ENCODE assay signal across 8 cellular contexts in the genomic region with DNA sequence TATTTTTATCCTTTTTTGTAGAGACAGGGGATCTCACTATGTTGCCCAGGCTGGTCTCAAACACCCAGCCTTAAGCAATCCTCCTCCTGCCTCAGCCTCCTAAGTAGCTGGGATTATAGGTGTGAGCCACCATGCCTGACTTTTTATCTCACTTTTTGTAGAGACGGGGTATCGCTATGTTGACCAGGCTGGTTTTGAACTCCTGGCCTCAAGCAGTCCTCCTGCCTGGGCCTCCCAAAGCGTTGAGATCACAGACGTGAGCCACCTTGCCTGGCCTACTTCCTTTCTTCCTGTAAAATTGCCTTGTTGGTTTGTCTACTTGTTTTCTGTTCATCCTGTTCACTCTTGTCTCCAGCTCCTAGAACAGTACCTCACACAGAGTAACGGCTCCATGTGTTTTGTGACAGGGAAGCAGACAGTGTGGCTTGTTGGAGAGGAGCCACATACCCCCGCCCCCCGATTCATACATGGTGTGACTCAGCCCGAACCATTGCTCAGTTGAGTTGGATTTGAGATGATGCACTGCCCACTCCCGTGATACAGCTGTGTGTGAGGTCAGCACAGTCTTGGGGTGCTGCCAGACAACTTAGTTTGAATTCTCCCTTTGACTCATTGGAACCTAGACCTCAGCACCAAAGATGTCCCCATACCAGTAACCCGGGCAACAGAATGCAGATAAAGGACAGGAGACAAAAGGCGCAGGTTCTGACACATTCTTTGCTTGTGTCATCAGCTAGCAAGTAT. TPM values are rescaled to one million over a fixed set of nuclear protein-coding genes. Genes with fewer than 3 reads are reported as not detected.
DNase-seq lines count a peak whose midpoint lies in the region; ATAC-seq and FAIRE-seq lines count a peak whose summit lies in the region.

No MANE protein-coding gene starts in this region.

- no peak overlapping the region for H3K4me3 Mint-ChIP-seq in stimulated activated naive B cell treated with anti-CD40 and anti-IgM and Interleukin-4, amounts not matched to agents 10 μg/mL and 1 μg/mL and 100 μg/mL, for 72 hours

- FAIRE-seq in GM19239 (lab: Jason Lieb, UNC) (peak; percentile 55), HTR-8/SVneo (lab: Jason Lieb, UNC) (peak; percentile 38)

- H3K27me3 Mint-ChIP-seq in stimulated activated naive B cell treated with anti-CD40 and anti-IgM and Interleukin-4, amounts not matched to agents 10 μg/mL and 1 μg/mL and 100 μg/mL, for 72 hours: peaks cover 0 to 11% of the 10 kb centered on the region in 2 donors

- ATAC-seq in esophagus mucosa (peak; percentile 86), GM21390 (IDR thresholded peaks at IDR 0.05; ENCODE audit: unreplicated experiment) (no peak), HG03095 (IDR thresholded peaks at IDR 0.05; ENCODE audit: unreplicated experiment) (no peak), GM19455 (IDR thresholded peaks at IDR 0.05; ENCODE audit: unreplicated experiment) (no peak)
- ATAC-seq in stimulated activated naive B cell treated with anti-CD40 and anti-IgM and Interleukin-4, amounts not matched to agents 10 μg/mL and 1 μg/mL and 100 μg/mL, for 72 hours (replicated peaks): peak; percentile 67 to 80

- DNase-seq in AG08395 (ENCODE audit: low spot score) (peak; percentile 95), GM19239 (ENCODE audit: insufficient read length, low spot score) (no peak), HTR-8/SVneo (ENCODE audit: insufficient read length, low spot score) (peak; percentile 33)
- peak; percentile 42 for DNase-seq in stimulated activated naive B cell treated with anti-CD40 and anti-IgM and Interleukin-4, amounts not matched to agents 10 μg/mL and 1 μg/mL and 100 μg/mL, for 72 hours

- H3K9me3 Mint-ChIP-seq in stimulated activated naive B cell treated with anti-CD40 and anti-IgM and Interleukin-4, amounts not matched to agents 10 μg/mL and 1 μg/mL and 100 μg/mL, for 72 hours: no peaks in the 10 kb centered on the region

- no peak overlapping the region for H3K27ac Mint-ChIP-seq in stimulated activated naive B cell treated with anti-CD40 and anti-IgM and Interleukin-4, amounts not matched to agents 10 μg/mL and 1 μg/mL and 100 μg/mL, for 72 hours

- no peaks in the 10 kb centered on the region for H3K36me3 Mint-ChIP-seq in stimulated activated naive B cell treated with anti-CD40 and anti-IgM and Interleukin-4, amounts not matched to agents 10 μg/mL and 1 μg/mL and 100 μg/mL, for 72 hours

- H3K4me1 Mint-ChIP-seq in stimulated activated naive B cell treated with anti-CD40 and anti-IgM and Interleukin-4, amounts not matched to agents 10 μg/mL and 1 μg/mL and 100 μg/mL, for 72 hours: peaks cover 21 to 48% of the 10 kb centered on the region in 2 donors

RNA-seq across cellular contexts. Expression of gene GPR42, which starts 34.2 kb away (rescaled TPM):
- total RNA-seq in esophagus mucosa: not detected

RNA-seq across cellular contexts. Expression of gene FFAR2, which starts 43.0 kb away (rescaled TPM):
- 1.8 TPM for total RNA-seq in esophagus mucosa

RNA-seq across cellular contexts. Expression of gene FFAR3, which starts 46.8 kb away (rescaled TPM):
- total RNA-seq in esophagus mucosa: not detected

RNA-seq across cellular contexts. Expression of gene FFAR1, which starts 57.3 kb away (rescaled TPM):
- not detected for total RNA-seq in esophagus mucosa

Comparison
In these comparisons a context has a peak if more than half of its experiments do, and no peak if none do; other contexts are left out.
1. ATAC-seq: peak in esophagus mucosa (single experiment) and stimulated activated naive B cell treated with anti-CD40 and anti-IgM and Interleukin-4, amounts not matched to agents 10 μg/mL and 1 μg/mL and 100 μg/mL, for 72 hours (2 of 2); none in GM21390 (single experiment), HG03095 (single experiment) and GM19455 (single experiment).